Comparison of ENCODE assay signal across 10 cellular contexts in genomic region chr18:34039194-34039593, GRCh38.
DNase-seq lines count a peak whose midpoint lies in the region; ATAC-seq, FAIRE-seq and TF ChIP-seq lines count a peak whose summit lies in the region.
"Had no signal": no experiment of that assay in that cellular context is flagged by ENCODE, and none has a peak within 500 bp of the region (broad histone marks: within the 10 kb centered on the region; RNA-seq: fewer than 3 reads in every experiment).

No MANE protein-coding gene starts in this region.

- H3K36me3 ChIP-seq in ACC112 (ENCODE audit: insufficient read depth, low read length) (no peaks in the 10 kb centered on the region), H1 (ENCODE audit: control insufficient read depth in 2 of 4, insufficient read depth in 4 of 4, low read length in 3 of 4) (no peaks in the 10 kb centered on the region)

- H2AK5ac ChIP-seq in H1 (ENCODE audit: low read depth, low read length) = no peak overlapping the region

- H3K79me2 ChIP-seq in ACC112 (ENCODE audit: control insufficient read depth, insufficient read depth, low read length, unreplicated experiment) = no peaks in the 10 kb centered on the region
- no peaks in the 10 kb centered on the region for H3K79me2 ChIP-seq in H1 (ENCODE audit: control insufficient read depth in 1 of 2, insufficient read depth in 2 of 2, low read length in 2 of 2)

- H3K23ac ChIP-seq in H1 (ENCODE audit: insufficient read length) = no peak overlapping the region

- H3K79me1 ChIP-seq in H1 (ENCODE audit: low read depth, low read length) = no peaks in the 10 kb centered on the region

- no peak for TF ChIP-seq CTCF in H1 (IDR thresholded peaks at IDR 0.05; ENCODE audit: control extremely low read depth in 1 of 3, insufficient read depth in 1 of 3, low read depth in 1 of 3, low read length in 3 of 3)

- peak; percentile 54 for ATAC-seq in GM18868 (IDR thresholded peaks at IDR 0.05; ENCODE audit: unreplicated experiment)
- no peak for ATAC-seq in HG03135 (IDR thresholded peaks at IDR 0.05; ENCODE audit: unreplicated experiment)
- ATAC-seq in HG02870 (IDR thresholded peaks at IDR 0.05; ENCODE audit: unreplicated experiment) = no peak
- ATAC-seq: foreskin keratinocyte had no signal

- H3K9ac ChIP-seq in H1 (replicated peaks in 1 of 4; ENCODE audit: extremely low read depth in 1 of 4, low read depth in 3 of 4, low read length in 3 of 4) = no peak overlapping the region

- no peak overlapping the region for H2BK12ac ChIP-seq in H1 (ENCODE audit: low read depth, low read length)

- H3K27ac ChIP-seq in ACC112 (ENCODE audit: low read depth, low read length) = no peak overlapping the region
- H3K27ac ChIP-seq in H1 (ENCODE audit: low read depth, low read length) = no peak overlapping the region
- H3K27ac ChIP-seq: foreskin keratinocyte had no signal

- H3K4me1 ChIP-seq in ACC112 (ENCODE audit: control insufficient read depth, insufficient read depth, low read length, unreplicated experiment) (no peaks in the 10 kb centered on the region), H1 (replicated peaks in 1 of 4; ENCODE audit: control insufficient read depth in 3 of 4, insufficient read depth in 4 of 4, low read length in 3 of 4) (no peaks in the 10 kb centered on the region; a peak in 2 of 7 replicates)
- H3K4me1 ChIP-seq: foreskin keratinocyte had no signal

- POLR2A ChIA-PET in H1 (lab: Charles Lee; ENCODE audit: partially characterized antibody) = no interaction called here

- no peak overlapping the region for H3K4me2 ChIP-seq in H1 (ENCODE audit: insufficient read depth in 1 of 2, low read depth in 2 of 2, low read length in 2 of 2)

- CTCF ChIA-PET in H1 (lab: Charles Lee; ENCODE audit: partially characterized antibody) = no interaction called here

- no peaks in the 10 kb centered on the region for H3K23me2 ChIP-seq in H1 (ENCODE audit: low read depth, low read length)

- no peaks in the 10 kb centered on the region for H4K20me1 ChIP-seq in H1 (replicated peaks in 1 of 2; ENCODE audit: control insufficient read depth in 1 of 2, insufficient read depth in 2 of 2, low read length in 2 of 2)

- no peak for TF ChIP-seq POLR2A in H1 (IDR thresholded peaks at IDR 0.05; ENCODE audit: control extremely low read depth in 1 of 2, low read depth in 2 of 2, low read length in 2 of 2)

- no peaks in the 10 kb centered on the region for H3K27me3 ChIP-seq in ACC112 (ENCODE audit: insufficient read depth, low read length)
- H3K27me3 ChIP-seq in H1 (replicated peaks in 1 of 4; ENCODE audit: control insufficient read depth in 3 of 4, extremely low read depth in 1 of 4, insufficient read depth in 3 of 4, low read length in 3 of 4) = no peaks in the 10 kb centered on the region
- H3K27me3 ChIP-seq: foreskin keratinocyte had no signal

- H2BK20ac ChIP-seq in H1 (ENCODE audit: low read length) = no peak overlapping the region

- FAIRE-seq in H1 (lab: Jason Lieb, UNC) = no peak
- FAIRE-seq: TTC549 had no signal

- H3K4me3 ChIP-seq in ACC112 (ENCODE audit: low read depth, low read length) = peak overlapping the region; percentile 53
- no peak overlapping the region for H3K4me3 ChIP-seq in H1 (ENCODE audit: extremely low read depth in 1 of 4, insufficient read depth in 2 of 4, low read depth in 3 of 4, low read length in 4 of 4)

- no peaks in the 10 kb centered on the region for H3K9me3 ChIP-seq in H1 (ENCODE audit: insufficient read depth in 2 of 2, low read depth in 1 of 2, low read length in 1 of 2)

- no peak overlapping the region for H4K8ac ChIP-seq in H1 (ENCODE audit: extremely low read depth, insufficient read depth, low read length)

- no peak overlapping the region for H3K4ac ChIP-seq in H1 (replicated peaks; ENCODE audit: insufficient read length, low read depth, low read length)

- no peak overlapping the region for H2BK5ac ChIP-seq in H1 (ENCODE audit: low read depth, low read length)

- TF ChIP-seq RAD21 in H1 (IDR thresholded peaks at IDR 0.05 in 1 of 2, conservative IDR thresholded peaks at IDR 0.05 in 1 of 2; ENCODE audit: low read depth in 2 of 2, low read length in 2 of 2) = no peak

- H3K56ac ChIP-seq in H1 (replicated peaks; ENCODE audit: insufficient read length, low read depth, low read length) = no peak overlapping the region

- no peak overlapping the region for H3K18ac ChIP-seq in H1 (ENCODE audit: extremely low read depth, low read length)

- no peak overlapping the region for H2BK15ac ChIP-seq in H1 (ENCODE audit: low read length)

- no peak overlapping the region for H4K5ac ChIP-seq in H1 (ENCODE audit: insufficient read length, low read depth, low read length)

- H4K91ac ChIP-seq in H1 (replicated peaks; ENCODE audit: insufficient read length, low read length) = no peak overlapping the region

- H2BK120ac ChIP-seq in H1 (replicated peaks; ENCODE audit: low read depth, low read length) = no peak overlapping the region

- TF ChIP-seq EP300 in H1 (IDR thresholded peaks at IDR 0.05; ENCODE audit: borderline replicate concordance in 1 of 2, low read depth in 2 of 2, low read length in 2 of 2) = no peak

- peak; percentile 22 for DNase-seq in LoVo (ENCODE audit: low spot score)
- no peak for DNase-seq in H1 (ENCODE audit: low read depth in 1 of 2, low spot score in 2 of 2)
- no peak for DNase-seq in dedifferentiated amniotic fluid mesenchymal stem cell (ENCODE audit: extremely low spot score)
- no peak for DNase-seq in amygdala (lab: John Stamatoyannopoulos, UW)
- DNase-seq: foreskin keratinocyte had no signal

- H2AFZ ChIP-seq in ACC112 (ENCODE audit: low read length, unreplicated experiment) (peak overlapping the region; percentile 66), H1 (ENCODE audit: low read length) (peak overlapping the region; percentile 78; the same call in 1 of the 2 replicates)

- no peak overlapping the region for H3K14ac ChIP-seq in H1 (ENCODE audit: insufficient read length)

TF ChIP-seq in H1, 55 proteins besides CTCF, POLR2A, EP300 and RAD21:
- no peak for TF ChIP-seq NRF1 (IDR thresholded peaks at IDR 0.05; ENCODE audit: low read depth, low read length)
- TF ChIP-seq TEAD4 (IDR thresholded peaks at IDR 0.05; ENCODE audit: low read depth, low read length) = no peak
